10 cellular contexts compared by ENCODE assay signal in the genomic region with DNA sequence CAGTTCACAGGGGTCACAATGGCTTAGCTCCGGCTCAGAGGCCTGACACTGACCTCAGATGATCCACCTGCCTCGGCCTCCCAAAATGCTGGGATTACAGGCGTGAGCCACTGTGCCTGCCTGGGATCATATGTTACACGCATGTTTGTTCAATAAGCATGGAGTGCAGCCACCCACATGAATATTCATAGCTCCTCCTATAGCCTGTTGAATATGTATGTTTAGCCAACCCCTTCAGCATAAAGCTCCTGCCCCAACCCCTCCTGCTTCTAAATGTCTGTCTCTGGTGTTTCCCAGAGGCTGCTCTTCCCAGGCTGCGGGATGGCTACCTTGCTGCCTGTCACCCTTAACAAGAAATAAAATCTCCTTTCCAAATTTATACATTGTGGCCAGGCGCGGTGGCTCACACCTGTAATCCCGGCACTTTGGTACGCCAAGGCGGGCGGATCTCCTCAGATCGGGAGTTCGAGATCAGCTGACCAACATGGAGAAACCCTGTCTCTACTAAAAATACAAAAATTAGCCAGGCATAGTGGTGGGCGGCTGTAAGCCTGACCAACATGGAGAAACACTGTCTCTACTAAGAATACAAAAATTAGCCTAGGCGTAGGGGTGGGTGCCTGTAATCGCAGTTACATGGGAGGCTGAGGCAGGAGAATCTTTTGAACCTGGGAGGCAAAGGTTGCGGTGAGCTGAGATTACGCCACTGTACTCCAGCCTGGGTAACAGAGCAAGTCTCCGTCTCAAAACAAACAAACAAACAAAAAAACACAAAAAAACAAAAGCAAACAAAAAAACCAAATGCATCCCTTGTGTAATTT. TPM values are rescaled to one million over a fixed set of nuclear protein-coding genes. Genes with fewer than 3 reads are reported as not detected.
A peak's percentile ranks its signal among the peaks of the same experiment; 100 is the strongest.
DNase-seq lines count a peak whose midpoint lies in the region; ATAC-seq and TF ChIP-seq lines count a peak whose summit lies in the region.
"Had no signal": no experiment of that assay in that cellular context is flagged by ENCODE, and none has a peak within 500 bp of the region (broad histone marks: within the 10 kb centered on the region; RNA-seq: fewer than 3 reads in every experiment).

No MANE protein-coding gene starts in this region.

- peak overlapping the region; percentile 42; the same call in 1 of the 2 replicates for H3K4ac ChIP-seq in IMR-90 (ENCODE audit: low read depth, low read length)

- no peak overlapping the region for H2BK120ac ChIP-seq in IMR-90 (ENCODE audit: low read depth, low read length)

- H3K36me3 ChIP-seq in Caco-2 (ENCODE audit: control insufficient read depth, insufficient read depth, low read length) (no peaks in the 10 kb centered on the region), IMR-90 (ENCODE audit: control insufficient read depth, insufficient read depth, low read length) (peaks cover 8% of the 10 kb centered on the region), parathyroid adenoma (ENCODE audit: control insufficient read depth, insufficient read depth, low read length) (no peaks in the 10 kb centered on the region)

- no peaks in the 10 kb centered on the region for H3K79me2 ChIP-seq in parathyroid adenoma

- no peak for TF ChIP-seq POLR2A in IMR-90 (IDR thresholded peaks at IDR 0.05; ENCODE audit: low read depth, low read length)

- H3K27ac Mint-ChIP-seq in Caco-2 (ENCODE audit: unreplicated experiment) = peak overlapping the region; percentile 63
- H3K27ac Mint-ChIP-seq in central memory CD8-positive, alpha-beta T cell (ENCODE audit: low read depth) = peak overlapping the region; percentile 95

- no peak overlapping the region for H2AK9ac ChIP-seq in IMR-90 (replicated peaks; ENCODE audit: low read depth, low read length, poor library complexity)

- H3K56ac ChIP-seq in IMR-90 (ENCODE audit: extremely low read depth, insufficient read depth, low read length) = no peak overlapping the region

- WGBS in IMR-90 (ENCODE audit: extremely low coverage in 2 of 2, insufficient read length in 1 of 2), 2 experiments = 90% methylated on average over 9 of the region's 19 CpGs; no CpG with 5 or more reads in 1 of the 2 experiments

- H2BK15ac ChIP-seq in IMR-90 (ENCODE audit: low read depth, low read length) = no peak overlapping the region

- TF ChIP-seq RAD21 in IMR-90 (IDR thresholded peaks at IDR 0.05; ENCODE audit: low read length) = no peak

- no peak overlapping the region for H2BK20ac ChIP-seq in IMR-90 (ENCODE audit: low read depth, low read length)

- no peak overlapping the region for H2AFZ ChIP-seq in IMR-90 (replicated peaks; ENCODE audit: low read length, poor library complexity)
- peak overlapping the region; percentile 70 for H2AFZ ChIP-seq in parathyroid adenoma

- no peak overlapping the region; the same call in 1 of the 2 replicates for H2AK5ac ChIP-seq in IMR-90 (ENCODE audit: low read depth, low read length)

- no peak overlapping the region for H3K23ac ChIP-seq in IMR-90 (ENCODE audit: low read depth, low read length)

- intact Hi-C loops in Caco-2 (cut with micrococcal nuclease; ENCODE audit: unreplicated experiment) (loop anchor here (10.0 kb wide), 1 partner anchor 75 kb away; no protein-coding TSS in a partner anchor), IMR-90 (cut with micrococcal nuclease) (no loop called here)

- peak overlapping the region; percentile 84 for H3K4me3 Mint-ChIP-seq in Caco-2 (ENCODE audit: unreplicated experiment)
- H3K4me3 Mint-ChIP-seq in central memory CD8-positive, alpha-beta T cell = peak overlapping the region; percentile 90

- DNase-seq in Caco-2 (no peak), IMR-90 (no peak), UCSD-AML1 (lab: John Stamatoyannopoulos, UW; ENCODE audit: unreplicated experiment) (no peak), NCI-H526 (lab: John Stamatoyannopoulos, UW) (no peak), inferior parietal cortex (ENCODE audit: extremely low spot score) (no peak)
- DNase-seq in central memory CD8-positive, alpha-beta T cell (ENCODE audit: low spot score in 2 of 2) = no peak
- DNase-seq: NCI-H2107, occipital lobe had no signal

- peaks cover 4% of the 10 kb centered on the region for H3K9me1 ChIP-seq in IMR-90 (ENCODE audit: insufficient read depth, low read length)

- in situ Hi-C loops in IMR-90 (cut with MboI; ENCODE audit: low sequenced_read_pairs) = no loop called here

- no peaks in the 10 kb centered on the region for H4K20me1 ChIP-seq in IMR-90 (ENCODE audit: insufficient read depth, low read length)

- H3K4me2 ChIP-seq in IMR-90 (ENCODE audit: low read depth, low read length) (no peak overlapping the region), parathyroid adenoma (ENCODE audit: low read length) (no peak overlapping the region)

- H4K5ac ChIP-seq in IMR-90 (ENCODE audit: low read depth, low read length) = no peak overlapping the region; the same call in 1 of the 2 replicates

- no peak overlapping the region for H3K4me3 ChIP-seq in Caco-2 (ENCODE audit: low read depth, low read length)
- no peak overlapping the region for H3K4me3 ChIP-seq in IMR-90 (ENCODE audit: insufficient read depth, low read depth, low read length)
- no peak overlapping the region for H3K4me3 ChIP-seq in parathyroid adenoma (ENCODE audit: low read depth, low read length)

- no peaks in the 10 kb centered on the region for H3K27me3 Mint-ChIP-seq in Caco-2 (ENCODE audit: insufficient read depth, unreplicated experiment)
- no peaks in the 10 kb centered on the region for H3K27me3 Mint-ChIP-seq in central memory CD8-positive, alpha-beta T cell

- H3K9me3 Mint-ChIP-seq in Caco-2 (ENCODE audit: unreplicated experiment) = no peaks in the 10 kb centered on the region
- H3K9me3 Mint-ChIP-seq in central memory CD8-positive, alpha-beta T cell = no peaks in the 10 kb centered on the region

- H3K4me1 Mint-ChIP-seq in Caco-2 (ENCODE audit: low read depth, unreplicated experiment) = peaks cover 16% of the 10 kb centered on the region
- H3K4me1 Mint-ChIP-seq in central memory CD8-positive, alpha-beta T cell = peaks cover 34% of the 10 kb centered on the region

- ATAC-seq in IMR-90 (ENCODE audit: low read depth) (no peak), GM18519 (IDR thresholded peaks at IDR 0.05; ENCODE audit: low FRiP score, unreplicated experiment) (no peak)
- ATAC-seq in central memory CD8-positive, alpha-beta T cell (replicated peaks; ENCODE audit: extremely low read depth, poor library complexity, severe bottlenecking) = no peak

- H3K27ac ChIP-seq in IMR-90 (ENCODE audit: insufficient read depth, low read length) (no peak overlapping the region), parathyroid adenoma (peak overlapping the region; percentile 87)

- no TSS peak for BruUV-seq in Caco-2 (replicated peaks; lab: Mats Ljungman, UMichigan)
- no TSS peak for BruUV-seq in IMR-90 (replicated peaks; lab: Mats Ljungman, UMichigan)

- peaks cover 10% of the 10 kb centered on the region for H3K36me3 Mint-ChIP-seq in Caco-2 (ENCODE audit: insufficient read depth, unreplicated experiment)
- peaks cover 17% of the 10 kb centered on the region for H3K36me3 Mint-ChIP-seq in central memory CD8-positive, alpha-beta T cell (ENCODE audit: insufficient read depth)

- no peak overlapping the region for H2BK5ac ChIP-seq in IMR-90 (ENCODE audit: low read depth, low read length, poor library complexity, severe bottlenecking)

- H3K9me3 ChIP-seq in Caco-2 (no peaks in the 10 kb centered on the region), IMR-90 (ENCODE audit: control insufficient read depth, insufficient read depth, low read length) (no peaks in the 10 kb centered on the region), parathyroid adenoma (ENCODE audit: control insufficient read depth, low read length) (no peaks in the 10 kb centered on the region)

- CTCF ChIA-PET in Caco-2 (lab: Charles Lee) = no interaction called here
- CTCF ChIA-PET in IMR-90 (lab: Yijun Ruan, JAX) = no interaction called here

- no peak overlapping the region for H4K91ac ChIP-seq in IMR-90 (ENCODE audit: insufficient read depth, low read depth, low read length)

- peak overlapping the region; percentile 54 to 92; a peak in 2 of 4 replicates for H4K8ac ChIP-seq in IMR-90 (ENCODE audit: low read depth in 2 of 2, low read length in 2 of 2)

- peaks cover 15 to 16% of the 10 kb centered on the region in 2 experiments for H3K79me1 ChIP-seq in IMR-90 (ENCODE audit: low read depth in 1 of 2, low read length in 2 of 2)

- H3K27me3 ChIP-seq in Caco-2 (replicated peaks; ENCODE audit: control insufficient read depth, insufficient read depth, low read length) = no peaks in the 10 kb centered on the region
- H3K27me3 ChIP-seq in IMR-90 (ENCODE audit: control insufficient read depth, insufficient read depth, low read length) = no peaks in the 10 kb centered on the region
- H3K27me3 ChIP-seq in parathyroid adenoma (ENCODE audit: control insufficient read depth, insufficient read depth, low read length) = no peaks in the 10 kb centered on the region

- POLR2A ChIA-PET in Caco-2 (lab: Charles Lee) = no interaction called here
- POLR2A ChIA-PET in IMR-90 (lab: Charles Lee; ENCODE audit: unreplicated experiment) = no interaction called here

- H3K4me1 ChIP-seq in Caco-2 (peaks cover 9% of the 10 kb centered on the region), IMR-90 (ENCODE audit: control insufficient read depth, insufficient read depth, low read length) (peaks cover 3% of the 10 kb centered on the region; the same call in 1 of the 2 replicates), parathyroid adenoma (peaks cover 2% of the 10 kb centered on the region)

- H3K18ac ChIP-seq in IMR-90 (ENCODE audit: low read depth, low read length) = no peak overlapping the region

- no peak overlapping the region for H3K14ac ChIP-seq in IMR-90 (replicated peaks; ENCODE audit: low read depth, low read length)

- no peak overlapping the region for H3K9ac ChIP-seq in IMR-90 (ENCODE audit: low read depth, low read length)
- no peak overlapping the region for H3K9ac ChIP-seq in parathyroid adenoma

- dilution Hi-C loops in IMR-90 (cut with HindIII; ENCODE audit: low sequenced_read_pairs, unreplicated experiment) = no loop called here

- TF ChIP-seq CTCF in Caco-2 (IDR thresholded peaks at IDR 0.05; ENCODE audit: insufficient read depth in 1 of 2, low read depth in 1 of 2, low read length in 1 of 2, severe bottlenecking in 1 of 2, unreplicated experiment in 1 of 2) = no peak
- no peak for TF ChIP-seq CTCF in IMR-90 (conservative IDR thresholded peaks at IDR 0.05; ENCODE audit: low read depth, low read length)
- TF ChIP-seq CTCF in parathyroid adenoma (IDR thresholded peaks at IDR 0.05) = no peak

RNA-seq across cellular contexts. Expression of a gene that starts 1.1 kb away (rescaled TPM):
- total RNA-seq in Caco-2 (2022) = 7.8 and 9.1 TPM in 2 replicates
- 3.4 and 4.2 TPM in 2 replicates for total RNA-seq in IMR-90 (2012; rRNA removed)
- polyA plus RNA-seq in IMR-90 (2012; rRNA removed) = 8.3 and 9.1 TPM in 2 replicates
- polyA plus RNA-seq in IMR-90 (2012; cell fraction: cytosol; rRNA removed) = 9.6 and 12.9 TPM in 2 replicates
- polyA plus RNA-seq in IMR-90 (2012; cell fraction: nucleus; rRNA removed; ENCODE audit: low replicate concordance) = 4.2 and 4.6 TPM in 2 replicates

RNA-seq across cellular contexts. Expression of a gene that starts 18.6 kb away (rescaled TPM):
- total RNA-seq in Caco-2 (2022) = 0.19 and 0.39 TPM in 2 replicates
- total RNA-seq in IMR-90 (2012; rRNA removed) = 0.54 and 0.56 TPM in 2 replicates
- 0.44 and 0.51 TPM in 2 replicates for polyA plus RNA-seq in IMR-90 (2012; rRNA removed)
- 0.11 and 0.20 TPM in 2 replicates for polyA plus RNA-seq in IMR-90 (2012; cell fraction: cytosol; rRNA removed)
- 2.5 and 3.7 TPM in 2 replicates for polyA plus RNA-seq in IMR-90 (2012; cell fraction: nucleus; rRNA removed; ENCODE audit: low replicate concordance)

RNA-seq across cellular contexts. Expression of a gene that starts 25.5 kb away (rescaled TPM):
- 24.2 and 25.1 TPM in 2 replicates for total RNA-seq in Caco-2 (2022)
- total RNA-seq in IMR-90 (2012; rRNA removed) = 5.6 and 6.6 TPM in 2 replicates
- 26.7 and 32.0 TPM in 2 replicates for polyA plus RNA-seq in IMR-90 (2012; rRNA removed)
- 21.9 and 31.4 TPM in 2 replicates for polyA plus RNA-seq in IMR-90 (2012; cell fraction: cytosol; rRNA removed)
- polyA plus RNA-seq in IMR-90 (2012; cell fraction: nucleus; rRNA removed; ENCODE audit: low replicate concordance) = 17.7 and 30.2 TPM in 2 replicates

RNA-seq across cellular contexts. Expression of a gene that starts 37.6 kb away (rescaled TPM):
- total RNA-seq in Caco-2 (2022) (0.73 and 1.0 TPM in 2 replicates), IMR-90 (2012; rRNA removed) (6.7 and 7.0 TPM in 2 replicates)
- 4.7 and 5.3 TPM in 2 replicates for polyA plus RNA-seq in IMR-90 (2012; rRNA removed)
- 3.1 and 4.4 TPM in 2 replicates for polyA plus RNA-seq in IMR-90 (2012; cell fraction: cytosol; rRNA removed)
- 4.7 and 8.9 TPM in 2 replicates for polyA plus RNA-seq in IMR-90 (2012; cell fraction: nucleus; rRNA removed; ENCODE audit: low replicate concordance)

RNA-seq across cellular contexts. Expression of a gene that starts 57.4 kb away (rescaled TPM):
- 55.8 and 60.9 TPM in 2 replicates for total RNA-seq in Caco-2 (2022)
- 17.2 and 17.6 TPM in 2 replicates for total RNA-seq in IMR-90 (2012; rRNA removed)
- 34.2 and 35.1 TPM in 2 replicates for polyA plus RNA-seq in IMR-90 (2012; rRNA removed)
- 19.0 and 30.1 TPM in 2 replicates for polyA plus RNA-seq in IMR-90 (2012; cell fraction: cytosol; rRNA removed)
- polyA plus RNA-seq in IMR-90 (2012; cell fraction: nucleus; rRNA removed; ENCODE audit: low replicate concordance) = 11.0 and 11.8 TPM in 2 replicates
- total RNA-seq: occipital lobe had no signal
